Comparison of ENCODE assay signal across 24 cellular contexts in genomic region chr5:162529886-162530285, GRCh38.
"Had no signal": no experiment of that assay in that cellular context is flagged by ENCODE, and none has a peak within 500 bp of the region (broad histone marks: within the 10 kb centered on the region; RNA-seq: fewer than 3 reads in every experiment).

No MANE protein-coding gene starts in this region.

- H3K9me3 Mint-ChIP-seq: neural progenitor cell had no signal

- H3K4me3 ChIP-seq: dorsolateral prefrontal cortex, mucosa of descending colon, neural progenitor cell, prostate gland, tibial nerve, uterus had no signal

- H3K4me1 ChIP-seq: neural progenitor cell, prostate gland, tibial nerve, uterus had no signal

- H3K4me2 ChIP-seq: neural progenitor cell had no signal

- H3K27ac ChIP-seq: brain microvascular endothelial cell, dorsolateral prefrontal cortex, neural progenitor cell, prostate gland, tibial nerve, uterus had no signal

- H3K27me3 ChIP-seq: brain microvascular endothelial cell, dorsolateral prefrontal cortex, neural progenitor cell, tibial nerve, uterus had no signal

- H3K4me3 Mint-ChIP-seq: activated CD8-positive, alpha-beta T cell treated with anti-CD3 and anti-CD28 coated beads for 36 hours; activated naive CD4-positive, alpha-beta T cell treated with anti-CD3 and anti-CD28 coated beads for 36 hours; activated T-helper 17 cell treated with anti-CD3 and anti-CD28 coated beads, Interleukin-2, amount 50 U/mL, for 72 hours; memory B cell; naive B cell; neural progenitor cell; stimulated activated naive CD8-positive, alpha-beta T cell treated with anti-CD3 and anti-CD28 coated beads, Interleukin-15, Interleukin-2, amounts not matched to agents 100 ng/mL and 50 ng/mL, for 24 hours had no signal

- H3K9me3 ChIP-seq: prostate gland, uterus had no signal

- ATAC-seq: activated CD8-positive, alpha-beta T cell treated with anti-CD3 and anti-CD28 coated beads for 36 hours; activated T-helper 17 cell treated with anti-CD3 and anti-CD28 coated beads, Interleukin-2, amount 50 U/mL, for 72 hours; mucosa of descending colon; right cardiac atrium had no signal

- H3K36me3 ChIP-seq: brain microvascular endothelial cell, neural progenitor cell, prostate gland, tibial nerve, uterus had no signal

- FAIRE-seq: colon had no signal

- H3K9ac ChIP-seq: neural progenitor cell had no signal

- H3K27ac Mint-ChIP-seq: activated CD8-positive, alpha-beta T cell treated with anti-CD3 and anti-CD28 coated beads for 36 hours; activated naive CD4-positive, alpha-beta T cell treated with anti-CD3 and anti-CD28 coated beads for 36 hours; activated T-helper 17 cell treated with anti-CD3 and anti-CD28 coated beads, Interleukin-2, amount 50 U/mL, for 72 hours; memory B cell; naive B cell; neural progenitor cell; stimulated activated naive CD8-positive, alpha-beta T cell treated with anti-CD3 and anti-CD28 coated beads, Interleukin-15, Interleukin-2, amounts not matched to agents 100 ng/mL and 50 ng/mL, for 24 hours had no signal

- H2AFZ ChIP-seq: neural progenitor cell had no signal

- DNase-seq: activated CD4-positive, alpha-beta T cell treated with anti-CD3 and anti-CD28 coated beads for 48 hours; activated CD4-positive, CD25-positive, alpha-beta regulatory T cell; activated CD8-positive, alpha-beta T cell treated with anti-CD3 and anti-CD28 coated beads for 36 hours; activated naive CD4-positive, alpha-beta T cell treated with anti-CD3 and anti-CD28 coated beads for 36 hours; activated T-cell treated with anti-CD3 and anti-CD28 coated beads, Interleukin-2, amount 50 U/mL, for 1 hour; brain microvascular endothelial cell; central memory CD4-positive, alpha-beta T cell; dorsolateral prefrontal cortex; foreskin melanocyte; glutamatergic neuron; hippocampal formation; islet precursor cell; mucosa of descending colon; naive B cell; right cardiac atrium; stimulated activated CD4-positive, alpha-beta T cell treated with anti-CD3 and anti-CD28 coated beads, Interleukin-2, amount 100 ng/mL, for 24 hours; uterus had no signal

- H3K4me1 Mint-ChIP-seq: activated T-helper 17 cell treated with anti-CD3 and anti-CD28 coated beads, Interleukin-2, amount 50 U/mL, for 72 hours; memory B cell; naive B cell; neural progenitor cell had no signal

- H3K27me3 Mint-ChIP-seq: activated CD8-positive, alpha-beta T cell treated with anti-CD3 and anti-CD28 coated beads for 36 hours; activated T-helper 17 cell treated with anti-CD3 and anti-CD28 coated beads, Interleukin-2, amount 50 U/mL, for 72 hours; memory B cell; naive B cell; stimulated activated naive CD8-positive, alpha-beta T cell treated with anti-CD3 and anti-CD28 coated beads, Interleukin-15, Interleukin-2, amounts not matched to agents 100 ng/mL and 50 ng/mL, for 24 hours had no signal

- H3K36me3 Mint-ChIP-seq: memory B cell, naive B cell, neural progenitor cell had no signal
